Comparison of ENCODE assay signal across 8 cellular contexts in genomic region chr19:58558623-58559274, GRCh38. TPM values are rescaled to one million over a fixed set of nuclear protein-coding genes. Genes with fewer than 3 reads are reported as not detected.
DNase-seq lines count a peak whose midpoint lies in the region; ATAC-seq lines count a peak whose summit lies in the region.

No MANE protein-coding gene starts in this region.

- H3K4me1 Mint-ChIP-seq in effector memory CD8-positive, alpha-beta T cell (ENCODE audit: low read depth in 2 of 2) = peaks cover 50 to 64% of the 10 kb centered on the region in 2 donors

- WGBS in mesodermal cell (ENCODE audit: insufficient coverage in 2 of 2), 2 experiments = 0 to 2% methylated on average over 65 to 71 of the region's 76 CpGs

- DNase-seq in AG08395 (ENCODE audit: low spot score) (peak; percentile 95), hypothalamus (lab: John Stamatoyannopoulos, UW) (no peak)
- DNase-seq in activated CD4-positive, alpha-beta T cell treated with anti-CD3 and anti-CD28 coated beads, Interleukin-2, amount 50 U/mL, for 24 hours (ENCODE audit: low read depth in 1 of 2, low spot score in 1 of 2) = peak; percentile 96 to 99
- DNase-seq in effector memory CD8-positive, alpha-beta T cell = peak; percentile 100
- DNase-seq in stimulated activated CD8-positive, alpha-beta memory T cell treated with anti-CD3 and anti-CD28 coated beads, Interleukin-2, amount 100 ng/mL, for 1 hour (ENCODE audit: low read depth in 2 of 2) = peak; percentile 98 to 99

- H3K9me3 Mint-ChIP-seq in effector memory CD8-positive, alpha-beta T cell = no peaks in the 10 kb centered on the region

- peak; percentile 49 for ATAC-seq in GM19351 (IDR thresholded peaks at IDR 0.05; ENCODE audit: unreplicated experiment)
- ATAC-seq in HG03521 (IDR thresholded peaks at IDR 0.05; ENCODE audit: unreplicated experiment) = peak; percentile 50
- ATAC-seq in effector memory CD8-positive, alpha-beta T cell (replicated peaks) = peak; percentile 65

- H3K36me3 ChIP-seq in mesodermal cell (ENCODE audit: control insufficient read depth, insufficient read depth, low read length) = peaks cover 21% of the 10 kb centered on the region

- H3K4me3 ChIP-seq in mesodermal cell (ENCODE audit: extremely low read depth, insufficient read depth, low read length, poor library complexity, severe bottlenecking) = peak overlapping the region; percentile 99

- H3K27me3 Mint-ChIP-seq in effector memory CD8-positive, alpha-beta T cell = no peaks in the 10 kb centered on the region

- H3K4me3 Mint-ChIP-seq in effector memory CD8-positive, alpha-beta T cell = peak overlapping the region; percentile 96 to 99

- peaks cover 64% of the 10 kb centered on the region for H3K36me3 Mint-ChIP-seq in effector memory CD8-positive, alpha-beta T cell (ENCODE audit: insufficient read depth)

- H3K4me1 ChIP-seq in mesodermal cell (ENCODE audit: control insufficient read depth, insufficient read depth, low read length, poor library complexity, severe bottlenecking) = peaks cover 17% of the 10 kb centered on the region

- H3K9me3 ChIP-seq in mesodermal cell (ENCODE audit: control insufficient read depth, low read length) = no peaks in the 10 kb centered on the region

- peak overlapping the region; percentile 95 to 99 for H3K27ac Mint-ChIP-seq in effector memory CD8-positive, alpha-beta T cell

- H3K27ac ChIP-seq in mesodermal cell (ENCODE audit: low read depth, low read length, severe bottlenecking) = peak overlapping the region; percentile 99

RNA-seq across cellular contexts. Expression of gene UBE2M, which starts 0.3 kb away (rescaled TPM):
- 134 TPM for polyA plus RNA-seq in mesodermal cell (2013, experiment 1 of 2)
- polyA plus RNA-seq in mesodermal cell (2013, experiment 2 of 2) = 104 TPM

RNA-seq across cellular contexts. Expression of gene CHMP2A, which starts 3.8 kb away (rescaled TPM):
- 110 TPM for polyA plus RNA-seq in mesodermal cell (2013, experiment 1 of 2)
- 90.4 TPM for polyA plus RNA-seq in mesodermal cell (2013, experiment 2 of 2)

RNA-seq across cellular contexts. Expression of gene MZF1, which starts 14.4 kb away (rescaled TPM):
- polyA plus RNA-seq in mesodermal cell (2013, experiment 1 of 2) = 14.1 TPM
- 11.8 TPM for polyA plus RNA-seq in mesodermal cell (2013, experiment 2 of 2)

RNA-seq across cellular contexts. Expression of gene TRIM28, which starts 14.9 kb away (rescaled TPM):
- 590 TPM for polyA plus RNA-seq in mesodermal cell (2013, experiment 1 of 2)
- polyA plus RNA-seq in mesodermal cell (2013, experiment 2 of 2) = 581 TPM

RNA-seq across cellular contexts. Expression of gene ZBTB45, which starts 39.1 kb away (rescaled TPM):
- 18.0 TPM for polyA plus RNA-seq in mesodermal cell (2013, experiment 1 of 2)
- 13.4 TPM for polyA plus RNA-seq in mesodermal cell (2013, experiment 2 of 2)

Comparison
In these comparisons a context has a peak if more than half of its experiments do, and no peak if none do; other contexts are left out.
1. DNase-seq: peak in AG08395 (single experiment), activated CD4-positive, alpha-beta T cell treated with anti-CD3 and anti-CD28 coated beads, Interleukin-2, amount 50 U/mL, for 24 hours (2 of 2), effector memory CD8-positive, alpha-beta T cell (3 of 3) and stimulated activated CD8-positive, alpha-beta memory T cell treated with anti-CD3 and anti-CD28 coated beads, Interleukin-2, amount 100 ng/mL, for 1 hour (2 of 2); none in hypothalamus (0 of 51).
2. Peak in every context shown above with its lines, with median percentiles within 50 percentile points of each other: ATAC-seq.